Comparison of ENCODE assay signal across 8 cellular contexts in the genomic region with DNA sequence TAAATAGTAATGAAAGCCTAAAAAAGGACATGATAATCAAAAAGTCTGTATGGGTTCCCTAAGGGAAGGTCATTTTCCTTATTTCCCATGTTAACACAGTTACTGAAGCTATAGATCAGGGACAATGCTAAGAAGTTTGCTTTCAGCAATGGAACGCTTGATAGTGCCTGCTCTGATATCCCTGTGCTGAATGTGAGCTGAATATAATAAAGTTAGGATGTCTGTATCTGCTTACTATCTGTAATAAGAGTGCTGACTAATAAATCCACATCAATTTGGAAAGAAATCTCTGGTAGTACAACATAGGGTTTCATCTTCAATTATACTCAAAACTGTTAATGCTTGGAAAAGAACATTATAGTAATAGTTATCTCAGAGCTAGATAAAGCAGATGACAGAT.
"Had no signal": no experiment of that assay in that cellular context is flagged by ENCODE, and none has a peak within 500 bp of the region (broad histone marks: within the 10 kb centered on the region; RNA-seq: fewer than 3 reads in every experiment).

No MANE protein-coding gene starts in this region.

- H3K4me1 Mint-ChIP-seq: GM23338, H9, IgD-negative memory B cell had no signal

- H3K4me3 ChIP-seq: GM23338 had no signal

- H3K9me3 Mint-ChIP-seq: GM23338, H9, IgD-negative memory B cell had no signal

- H3K4me2 ChIP-seq: GM23338 had no signal

- DNase-seq: H9, HCEC 1CT, KBM-7 had no signal

- FAIRE-seq: H1, H54, HTR-8/SVneo had no signal

- H3K27ac Mint-ChIP-seq: GM23338, H9, IgD-negative memory B cell had no signal

- H2AFZ ChIP-seq: GM23338 had no signal

- H3K27me3 Mint-ChIP-seq: IgD-negative memory B cell had no signal

- H3K4me3 Mint-ChIP-seq: GM23338, H9, IgD-negative memory B cell had no signal

- ATAC-seq: GM23338 had no signal
